In genomic region chr12:127374447-127374846, GRCh38 we compare ENCODE assay signal across 26 cellular contexts.
"Had no signal": no experiment of that assay in that cellular context is flagged by ENCODE, and none has a peak within 500 bp of the region (broad histone marks: within the 10 kb centered on the region; RNA-seq: fewer than 3 reads in every experiment).

No MANE protein-coding gene starts in this region.

- H3K9me3 ChIP-seq: ascending aorta had no signal

- ATAC-seq: activated CD8-positive, alpha-beta memory T cell treated with anti-CD3 and anti-CD28 coated beads, Interleukin-2, amount 10 ng/mL, durations not matched to agents 7 days and 5 days; activated CD8-positive, alpha-beta T cell treated with anti-CD3 and anti-CD28 coated beads, Interleukin-2, amount 10 ng/mL, durations not matched to agents 7 days and 5 days; activated naive CD8-positive, alpha-beta T cell treated with anti-CD3 and anti-CD28 coated beads, Interleukin-2, amount 50 U/mL, for 24 hours had no signal

- H3K27ac ChIP-seq: ascending aorta, cardiac muscle cell, VCaP had no signal

- H3K36me3 ChIP-seq: ascending aorta, cardiac muscle cell had no signal

- H3K4me1 ChIP-seq: ascending aorta had no signal

- DNase-seq: activated B cell treated with CpG ODN at 0.5 μM for 24 hours; activated CD4-positive, alpha-beta memory T cell treated with anti-CD3 and anti-CD28 coated beads, Interleukin-2, amount 10 ng/mL, durations not matched to agents 7 days and 5 days; activated CD4-positive, alpha-beta T cell treated with anti-CD3 and anti-CD28 coated beads for 4 hours; activated CD4-positive, alpha-beta T cell treated with anti-CD3 and anti-CD28 coated beads, Interleukin-2, amount 10 ng/mL, durations not matched to agents 24 days and 14 days; activated CD4-positive, alpha-beta T cell treated with anti-CD3 and anti-CD28 coated beads, Interleukin-2, amount 50 U/mL, for 1 hour; activated CD4-positive, alpha-beta T cell treated with anti-CD3 and anti-CD28 coated beads, Interleukin-2, amount 50 U/mL, for 4 hours; activated CD4-positive, CD25-positive, alpha-beta regulatory T cell treated with anti-CD3 and anti-CD28 coated beads, Interleukin-2, amount 50 U/mL, for 72 hours; activated CD8-positive, alpha-beta memory T cell treated with anti-CD3 and anti-CD28 coated beads for 24 hours; activated CD8-positive, alpha-beta memory T cell treated with anti-CD3 and anti-CD28 coated beads, Interleukin-2, amount 10 ng/mL, durations not matched to agents 7 days and 5 days; activated CD8-positive, alpha-beta memory T cell treated with anti-CD3 and anti-CD28 coated beads, Interleukin-2, amount 50 U/mL, for 48 hours; activated CD8-positive, alpha-beta T cell treated with anti-CD3 and anti-CD28 coated beads, Interleukin-2, amount 10 ng/mL, durations not matched to agents 7 days and 5 days; activated effector memory CD4-positive, alpha-beta T cell treated with Interleukin-2 at 50 U/mL for 16 hours; activated gamma-delta T cell; activated naive CD4-positive, alpha-beta T cell treated with anti-CD3 and anti-CD28 coated beads, Interleukin-2, amount 10 ng/mL, durations not matched to agents 7 days and 5 days; activated naive CD4-positive, alpha-beta T cell treated with Interleukin-2 at 50 U/mL for 16 hours; activated naive CD8-positive, alpha-beta T cell treated with anti-CD3 and anti-CD28 coated beads, Interleukin-2, amount 10 ng/mL, durations not matched to agents 7 days and 5 days; activated naive CD8-positive, alpha-beta T cell treated with anti-CD3 and anti-CD28 coated beads, Interleukin-2, amount 50 U/mL, for 24 hours; activated T-cell treated with anti-CD3 and anti-CD28 coated beads, Interleukin-2, amount 50 U/mL, for 24 hours; activated T-cell treated with anti-CD3 and anti-CD28 coated beads, Interleukin-2, amount 50 U/mL, for 48 hours; amygdala; caudate nucleus; T-helper 2 cell; T-helper 9 cell had no signal

- H3K27me3 ChIP-seq: ascending aorta, cardiac muscle cell had no signal

- H3K4me3 ChIP-seq: ascending aorta, cardiac muscle cell had no signal
